19 cellular contexts compared by ENCODE assay signal in genomic region chr7:82263880-82264751, GRCh38.
DNase-seq lines count a peak whose midpoint lies in the region; ATAC-seq and TF ChIP-seq lines count a peak whose summit lies in the region.
"Had no signal": no experiment of that assay in that cellular context is flagged by ENCODE, and none has a peak within 500 bp of the region (broad histone marks: within the 10 kb centered on the region; RNA-seq: fewer than 3 reads in every experiment).

No MANE protein-coding gene starts in this region.

- H3K27ac ChIP-seq in ascending aorta (no peak overlapping the region), esophagus squamous epithelium (no peak overlapping the region)

- no peaks in the 10 kb centered on the region for H3K4me1 ChIP-seq in ascending aorta
- H3K4me1 ChIP-seq in esophagus squamous epithelium = no peaks in the 10 kb centered on the region
- H3K4me1 ChIP-seq: Caco-2 had no signal

- WGBS in esophagus squamous epithelium, 2 donors = 75 to 85% methylated on average over 2 of the region's 2 CpGs

- H3K27me3 ChIP-seq in ascending aorta (no peaks in the 10 kb centered on the region), esophagus squamous epithelium (no peaks in the 10 kb centered on the region)
- H3K27me3 ChIP-seq: gastrocnemius medialis had no signal

- no peaks in the 10 kb centered on the region for H3K9me3 ChIP-seq in ascending aorta
- H3K9me3 ChIP-seq in esophagus squamous epithelium = no peaks in the 10 kb centered on the region
- H3K9me3 ChIP-seq: Caco-2, gastrocnemius medialis had no signal

- no peak for ATAC-seq in GM18520 (IDR thresholded peaks at IDR 0.05; ENCODE audit: unreplicated experiment)
- ATAC-seq: activated CD8-positive, alpha-beta T cell treated with anti-CD3 and anti-CD28 coated beads, Interleukin-2, amount 10 ng/mL, durations not matched to agents 7 days and 5 days; gastrocnemius medialis; left colon; WTC11 had no signal

- intact Hi-C loops in ascending aorta (cut with DNase I) (no loop called here), esophagus squamous epithelium (cut with DNase I) (no loop called here)

- H3K36me3 ChIP-seq in ascending aorta (no peaks in the 10 kb centered on the region), esophagus squamous epithelium (no peaks in the 10 kb centered on the region)
- H3K36me3 ChIP-seq: gastrocnemius medialis had no signal

- TF ChIP-seq CTCF in ascending aorta (IDR thresholded peaks at IDR 0.05) (no peak), esophagus squamous epithelium (IDR thresholded peaks at IDR 0.05) (no peak)

- no peak for TF ChIP-seq POLR2A in esophagus squamous epithelium (IDR thresholded peaks at IDR 0.05)

- peak; percentile 19 for DNase-seq in DMS79 (lab: John Stamatoyannopoulos, UW)
- DNase-seq in NCI-H1694 (lab: John Stamatoyannopoulos, UW) = peak; percentile 42
- DNase-seq in NCI-H82 (lab: John Stamatoyannopoulos, UW) = peak; percentile 61
- DNase-seq in foreskin melanocyte = peak; percentile 4
- DNase-seq in ascending aorta (ENCODE audit: low spot score in 2 of 2) = no peak
- no peak for DNase-seq in NCI-H2196 treated with DMSO at 0.1 percent for 48 hours (lab: John Stamatoyannopoulos, UW; ENCODE audit: unreplicated experiment)
- no peak for DNase-seq in esophagus squamous epithelium (lab: John Stamatoyannopoulos, UW)
- DNase-seq: activated CD8-positive, alpha-beta T cell treated with anti-CD3 and anti-CD28 coated beads, Interleukin-2, amount 10 ng/mL, durations not matched to agents 7 days and 5 days; activated T-cell treated with anti-CD3 and anti-CD28 coated beads, Interleukin-2, amount 50 U/mL, for 48 hours; Caco-2; gastrocnemius medialis; GDM1; left colon; nephron progenitor cell; SHP77; small intestine; stimulated activated CD4-positive, alpha-beta T cell treated with anti-CD3 and anti-CD28 coated beads, Interleukin-4, amount 100 ng/mL, for 24 hours had no signal

- no peak overlapping the region for H3K4me3 ChIP-seq in ascending aorta
- H3K4me3 ChIP-seq in esophagus squamous epithelium = no peak overlapping the region
- H3K4me3 ChIP-seq: gastrocnemius medialis had no signal

Comparison
In these comparisons a context has a peak if more than half of its experiments do, and no peak if none do; other contexts are left out.
1. DNase-seq: peak in DMS79 (single experiment), NCI-H1694 (single experiment), NCI-H82 (single experiment) and foreskin melanocyte (single experiment); none in ascending aorta (0 of 2), NCI-H2196 treated with DMSO at 0.1 percent for 48 hours (single experiment) and esophagus squamous epithelium (single experiment).